Comparison of ENCODE assay signal across 3 cellular contexts in the genomic region with DNA sequence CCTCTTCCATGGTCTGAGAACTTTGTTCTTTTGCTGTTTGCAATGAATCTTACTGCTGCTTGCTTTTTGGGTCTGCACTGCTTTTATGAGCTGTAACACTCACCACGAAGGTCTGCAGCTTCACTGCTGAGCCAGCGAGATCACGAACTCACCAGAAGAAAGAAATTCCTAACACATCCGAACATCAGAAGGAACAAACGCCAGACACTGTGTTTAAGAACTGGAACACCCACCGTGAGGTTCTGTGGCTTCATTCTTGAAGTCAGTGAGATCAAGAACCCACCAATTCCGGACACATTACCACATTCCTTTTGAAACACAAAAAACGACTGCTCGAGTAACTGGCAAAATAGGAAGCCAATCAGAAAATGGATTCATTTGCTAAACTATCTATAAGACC.
"Had no signal": no experiment of that assay in that cellular context is flagged by ENCODE, and none has a peak within 500 bp of the region (broad histone marks: within the 10 kb centered on the region; RNA-seq: fewer than 3 reads in every experiment).

No MANE protein-coding gene starts in this region.

- DNase-seq: GDM1, GF-D8 had no signal

- H3K4me3 ChIP-seq: GM12878 had no signal
